8 cellular contexts compared by ENCODE assay signal in genomic region chr10:94546616-94547175, GRCh38. TPM values are rescaled to one million over a fixed set of nuclear protein-coding genes. Genes with fewer than 3 reads are reported as not detected.
DNase-seq lines count a peak whose midpoint lies in the region; ATAC-seq and TF ChIP-seq lines count a peak whose summit lies in the region.

No MANE protein-coding gene starts in this region.

- H3K27ac ChIP-seq in Panc1 (ENCODE audit: low read length): peak overlapping the region; percentile 98

- in situ Hi-C loops in Panc1 (cut with HindIII; ENCODE audit: low pct_unique_long_range_greater_than_20kb, low sequenced_read_pairs): no loop called here

- H3K9me3 Mint-ChIP-seq in activated naive CD4-positive, alpha-beta T cell treated with anti-CD3 and anti-CD28 coated beads, Interleukin-2, amount 50 U/mL, for 24 hours: no peaks in the 10 kb centered on the region
- H3K9me3 Mint-ChIP-seq in progenitor cell of endocrine pancreas (ENCODE audit: low read depth): no peaks in the 10 kb centered on the region

- H3K36me3 Mint-ChIP-seq in activated naive CD4-positive, alpha-beta T cell treated with anti-CD3 and anti-CD28 coated beads, Interleukin-2, amount 50 U/mL, for 24 hours: peaks cover 2% of the 10 kb centered on the region
- H3K36me3 Mint-ChIP-seq in progenitor cell of endocrine pancreas (ENCODE audit: insufficient read depth): peaks cover 2% of the 10 kb centered on the region

- no TSS peak for BruUV-seq in Panc1 (replicated peaks; lab: Mats Ljungman, UMichigan)

- TF ChIP-seq CTCF in Panc1 (IDR thresholded peaks at IDR 0.05) (no peak), progenitor cell of endocrine pancreas (IDR thresholded peaks at IDR 0.05; ENCODE audit: unreplicated experiment) (no peak)

- peaks cover 5% of the 10 kb centered on the region; the same call in 1 of the 2 replicates for H3K36me3 ChIP-seq in Panc1 (ENCODE audit: control insufficient read depth, insufficient read depth, low read length)

- CTCF ChIA-PET in Panc1 (lab: Charles Lee): no interaction called here

- H3K4me3 ChIP-seq in Panc1 (ENCODE audit: low read depth in 2 of 2, low read length in 2 of 2): peak overlapping the region; percentile 84 to 100

- no peaks in the 10 kb centered on the region for H3K27me3 ChIP-seq in Panc1 (ENCODE audit: control insufficient read depth, insufficient read depth, low read length)

- H3K4me1 ChIP-seq in Panc1 (ENCODE audit: control insufficient read depth, insufficient read depth, low read length): peaks cover 38% of the 10 kb centered on the region

- peak overlapping the region; percentile 99 for H3K4me3 Mint-ChIP-seq in activated naive CD4-positive, alpha-beta T cell treated with anti-CD3 and anti-CD28 coated beads, Interleukin-2, amount 50 U/mL, for 24 hours
- peak overlapping the region; percentile 99 for H3K4me3 Mint-ChIP-seq in progenitor cell of endocrine pancreas (ENCODE audit: low read depth)

- TF ChIP-seq POLR2A in erythroblast (IDR thresholded peaks at IDR 0.05; ENCODE audit: low read length): no peak

- no peak for ATAC-seq in Panc1
- no peak for ATAC-seq in HG03039 (IDR thresholded peaks at IDR 0.05; ENCODE audit: unreplicated experiment)
- no peak for ATAC-seq in GM18870 (IDR thresholded peaks at IDR 0.05; ENCODE audit: unreplicated experiment)

- H3K9me3 ChIP-seq in Panc1 (ENCODE audit: control insufficient read depth, insufficient read depth, low read depth, low read length): no peaks in the 10 kb centered on the region

- POLR2A ChIA-PET in Panc1 (lab: Charles Lee): interaction anchor here (1.0 kb wide), 1 partner anchor 163 kb away, joined by 5 read pairs; no protein-coding TSS in a partner anchor

- intact Hi-C loops in Panc1 (cut with micrococcal nuclease; ENCODE audit: unreplicated experiment): no loop called here

- H3K4me1 Mint-ChIP-seq in activated naive CD4-positive, alpha-beta T cell treated with anti-CD3 and anti-CD28 coated beads, Interleukin-2, amount 50 U/mL, for 24 hours: peaks cover 25% of the 10 kb centered on the region
- H3K4me1 Mint-ChIP-seq in progenitor cell of endocrine pancreas (ENCODE audit: low read depth): peaks cover 25% of the 10 kb centered on the region

- H3K27me3 Mint-ChIP-seq in activated naive CD4-positive, alpha-beta T cell treated with anti-CD3 and anti-CD28 coated beads, Interleukin-2, amount 50 U/mL, for 24 hours: peaks cover 12% of the 10 kb centered on the region
- no peaks in the 10 kb centered on the region for H3K27me3 Mint-ChIP-seq in progenitor cell of endocrine pancreas

- no peak overlapping the region for H3K27ac Mint-ChIP-seq in activated naive CD4-positive, alpha-beta T cell treated with anti-CD3 and anti-CD28 coated beads, Interleukin-2, amount 50 U/mL, for 24 hours
- H3K27ac Mint-ChIP-seq in progenitor cell of endocrine pancreas: peak overlapping the region; percentile 98

- DNase-seq in activated naive CD4-positive, alpha-beta T cell treated with Interleukin-2 at 50 U/mL for 16 hours: no peak
- DNase-seq in Panc1 (ENCODE audit: low read depth, low spot score) (peak; percentile 7), erythroblast (lab: John Stamatoyannopoulos, UW) (peak; percentile 17 to 31), progenitor cell of endocrine pancreas (ENCODE audit: low spot score, unreplicated experiment) (no peak), HCEC 1CT (no peak)

RNA-seq across cellular contexts. Expression of gene HELLS, which starts 1.1 kb away (rescaled TPM):
- total RNA-seq in Panc1 (2021; ENCODE audit: unreplicated experiment): 145 TPM
- polyA plus RNA-seq in Panc1 (2012; ENCODE audit: insufficient read length): 15.0 TPM
- 118 and 132 TPM in 2 replicates for total RNA-seq in progenitor cell of endocrine pancreas

Comparison
In these comparisons a context has a peak if more than half of its experiments do, and no peak if none do; other contexts are left out.
1. DNase-seq: peak in Panc1 (single experiment) and erythroblast (2 of 2); none in activated naive CD4-positive, alpha-beta T cell treated with Interleukin-2 at 50 U/mL for 16 hours (single experiment), progenitor cell of endocrine pancreas (single experiment) and HCEC 1CT (single experiment).